ENCODE assay signal across 8 cellular contexts in genomic region chr2:199457147-199458016, GRCh38. TPM values are rescaled to one million over a fixed set of nuclear protein-coding genes. Genes with fewer than 3 reads are reported as not detected.
A peak's percentile ranks its signal among the peaks of the same experiment; 100 is the strongest.
DNase-seq lines count a peak whose midpoint lies in the region; ATAC-seq and TF ChIP-seq lines count a peak whose summit lies in the region.

Gene SATB2, minus strand, starts transcription at chr2:199457939. Its CDS starts 1,902 bp downstream, at chr2:199456037.

- peak within 1 kb of the TSS; percentile 29 for H2BK120ac ChIP-seq in mesenchymal stem cell (ENCODE audit: low read depth, low read length)

- ATAC-seq in CD8-positive, alpha-beta T cell = no peak
- ATAC-seq in Panc1 = peak; percentile 16
- no peak for ATAC-seq in GM21529 (IDR thresholded peaks at IDR 0.05; ENCODE audit: unreplicated experiment)

- H3K23ac ChIP-seq in mesenchymal stem cell (ENCODE audit: low read length in 2 of 2) = peak within 1 kb of the TSS in 1 of 2 experiments; percentile 79

- peaks cover 30% of the 10 kb centered on the region for H3K4me1 Mint-ChIP-seq in CD8-positive, alpha-beta T cell (ENCODE audit: low read depth)
- H3K4me1 Mint-ChIP-seq in chondrocyte (ENCODE audit: low read depth) = peaks cover 24% of the 10 kb centered on the region
- peaks cover 16% of the 10 kb centered on the region for H3K4me1 Mint-ChIP-seq in type B pancreatic cell (ENCODE audit: unreplicated experiment)

- peaks cover 57% of the 10 kb centered on the region for H3K27me3 Mint-ChIP-seq in CD8-positive, alpha-beta T cell (ENCODE audit: low read depth)
- H3K27me3 Mint-ChIP-seq in chondrocyte (ENCODE audit: low read depth) = peaks cover 14% of the 10 kb centered on the region
- H3K27me3 Mint-ChIP-seq in type B pancreatic cell = peaks cover 77% of the 10 kb centered on the region

- H3K79me1 ChIP-seq in mesenchymal stem cell (replicated peaks; ENCODE audit: low read length, poor library complexity, severe bottlenecking) = peaks cover 2% of the 10 kb centered on the region

- peaks cover 3% of the 10 kb centered on the region for H3K36me3 Mint-ChIP-seq in CD8-positive, alpha-beta T cell
- H3K36me3 Mint-ChIP-seq in chondrocyte (ENCODE audit: low read depth) = no peaks in the 10 kb centered on the region
- H3K36me3 Mint-ChIP-seq in type B pancreatic cell = no peaks in the 10 kb centered on the region

- peak in 1 of 7 experiments; percentile 21 for DNase-seq in CD8-positive, alpha-beta T cell
- peak; percentile 43 to 81 for DNase-seq in HAP-1 (ENCODE audit: low spot score in 2 of 2)
- DNase-seq in Panc1 (ENCODE audit: low read depth, low spot score) = no peak
- no peak for DNase-seq in chondrocyte (ENCODE audit: low spot score)
- DNase-seq in mesenchymal stem cell = peak; percentile 71
- DNase-seq in type B pancreatic cell (ENCODE audit: extremely low spot score, unreplicated experiment) = no peak
- DNase-seq in GDM1 (lab: John Stamatoyannopoulos, UW) = no peak

- in situ Hi-C loops in HAP-1 (cut with MboI; ENCODE audit: low sequenced_read_pairs) = no loop called here
- in situ Hi-C loops in Panc1 (cut with HindIII; ENCODE audit: low pct_unique_long_range_greater_than_20kb, low sequenced_read_pairs) = no loop called here

- peak within 1 kb of the TSS; percentile 46 for H4K91ac ChIP-seq in mesenchymal stem cell (ENCODE audit: low read length)

- no peaks in the 10 kb centered on the region for H3K36me3 ChIP-seq in CD8-positive, alpha-beta T cell (ENCODE audit: insufficient read depth, low read length)
- no peaks in the 10 kb centered on the region for H3K36me3 ChIP-seq in HAP-1 (replicated peaks)
- peaks cover 13% of the 10 kb centered on the region; the same call in 1 of the 2 replicates for H3K36me3 ChIP-seq in Panc1 (ENCODE audit: control insufficient read depth, insufficient read depth, low read length)
- no peaks in the 10 kb centered on the region for H3K36me3 ChIP-seq in mesenchymal stem cell (ENCODE audit: control insufficient read depth in 1 of 2, insufficient read depth in 2 of 2, low read depth in 1 of 2, low read length in 2 of 2)

- peak within 1 kb of the TSS; percentile 48 for H2BK15ac ChIP-seq in mesenchymal stem cell (ENCODE audit: low read depth, poor library complexity, severe bottlenecking)

- peaks cover 4% of the 10 kb centered on the region for H3K9me3 Mint-ChIP-seq in CD8-positive, alpha-beta T cell
- H3K9me3 Mint-ChIP-seq in chondrocyte (ENCODE audit: low read depth) (no peaks in the 10 kb centered on the region), type B pancreatic cell (no peaks in the 10 kb centered on the region)

- intact Hi-C loops in CD8-positive, alpha-beta T cell (cut with DNase I, micrococcal nuclease) = no loop called here
- intact Hi-C loops in Panc1 (cut with micrococcal nuclease; ENCODE audit: unreplicated experiment) = no loop called here

- peak within 1 kb of the TSS; percentile 100 for H3K4me2 ChIP-seq in mesenchymal stem cell (ENCODE audit: low read length, poor library complexity, severe bottlenecking)

- H3K9ac ChIP-seq in mesenchymal stem cell (ENCODE audit: low read length) = peak within 1 kb of the TSS; percentile 92

- H2BK12ac ChIP-seq in mesenchymal stem cell (ENCODE audit: low read length in 2 of 2) = peak within 1 kb of the TSS in 1 of 2 experiments; percentile 40

- under 1% methylated on average over 41 of the region's 61 CpGs for WGBS in mesenchymal stem cell

- H2AFZ ChIP-seq in mesenchymal stem cell (ENCODE audit: low read depth, low read length) = peak within 1 kb of the TSS; percentile 80

- no peak within 1 kb of the TSS for H3K27ac Mint-ChIP-seq in CD8-positive, alpha-beta T cell
- peak within 1 kb of the TSS; percentile 77 for H3K27ac Mint-ChIP-seq in chondrocyte (ENCODE audit: unreplicated experiment)
- H3K27ac Mint-ChIP-seq in type B pancreatic cell = peak within 1 kb of the TSS; percentile 79

- no peak within 1 kb of the TSS for H2AK5ac ChIP-seq in mesenchymal stem cell (ENCODE audit: low read length, severe bottlenecking)

- POLR2A ChIA-PET in CD8-positive, alpha-beta T cell (lab: Charles Lee) = no interaction called here
- POLR2A ChIA-PET in Panc1 (lab: Charles Lee) = no interaction called here

- TF ChIP-seq CTCF in CD8-positive, alpha-beta T cell (IDR thresholded peaks at IDR 0.05) = no peak
- TF ChIP-seq CTCF in Panc1 (IDR thresholded peaks at IDR 0.05) (no peak), chondrocyte (IDR thresholded peaks at IDR 0.05) (no peak), type B pancreatic cell (conservative IDR thresholded peaks at IDR 0.05) (no peak)

- peaks cover 49% of the 10 kb centered on the region for H3K27me3 ChIP-seq in CD8-positive, alpha-beta T cell (ENCODE audit: insufficient read depth, low read length)
- H3K27me3 ChIP-seq in HAP-1 (ENCODE audit: low read depth) (no peaks in the 10 kb centered on the region), Panc1 (ENCODE audit: control insufficient read depth, insufficient read depth, low read length) (no peaks in the 10 kb centered on the region), mesenchymal stem cell (ENCODE audit: control insufficient read depth in 1 of 2, insufficient read depth in 1 of 2, low read length in 2 of 2) (peaks cover 0 to 16% of the 10 kb centered on the region in 2 experiments)

- H3K14ac ChIP-seq in mesenchymal stem cell (ENCODE audit: low read length in 2 of 2) = no peak within 1 kb of the TSS

- no peak within 1 kb of the TSS for H2BK5ac ChIP-seq in mesenchymal stem cell (ENCODE audit: low read depth, low read length, poor library complexity, severe bottlenecking)

- no peaks in the 10 kb centered on the region for H3K9me3 ChIP-seq in CD8-positive, alpha-beta T cell (ENCODE audit: low read length)
- no peaks in the 10 kb centered on the region for H3K9me3 ChIP-seq in HAP-1
- no peaks in the 10 kb centered on the region for H3K9me3 ChIP-seq in Panc1 (ENCODE audit: control insufficient read depth, insufficient read depth, low read depth, low read length)
- no peaks in the 10 kb centered on the region for H3K9me3 ChIP-seq in mesenchymal stem cell (ENCODE audit: control insufficient read depth, low read length)

- H3K27ac ChIP-seq in CD8-positive, alpha-beta T cell (ENCODE audit: low read depth, low read length) = no peak within 1 kb of the TSS
- H3K27ac ChIP-seq in Panc1 (ENCODE audit: low read length) (peak within 1 kb of the TSS; percentile 99), mesenchymal stem cell (ENCODE audit: low read length, poor library complexity, severe bottlenecking) (no peak within 1 kb of the TSS)

- H4K8ac ChIP-seq in mesenchymal stem cell (ENCODE audit: low read length) = peak within 1 kb of the TSS; percentile 83

- H3K4me3 Mint-ChIP-seq in CD8-positive, alpha-beta T cell = peak within 1 kb of the TSS; percentile 94
- H3K4me3 Mint-ChIP-seq in chondrocyte (ENCODE audit: unreplicated experiment) (peak within 1 kb of the TSS; percentile 88), type B pancreatic cell (peak within 1 kb of the TSS; percentile 92)

- H3K4me1 ChIP-seq in CD8-positive, alpha-beta T cell (ENCODE audit: insufficient read depth, low read length) = peaks cover 27% of the 10 kb centered on the region
- peaks cover 24% of the 10 kb centered on the region for H3K4me1 ChIP-seq in HAP-1
- H3K4me1 ChIP-seq in Panc1 (ENCODE audit: control insufficient read depth, insufficient read depth, low read length) = peaks cover 28% of the 10 kb centered on the region
- H3K4me1 ChIP-seq in mesenchymal stem cell (ENCODE audit: control insufficient read depth, insufficient read depth, low read depth, low read length) = peaks cover 27% of the 10 kb centered on the region

- BruUV-seq in Panc1 (replicated peaks; lab: Mats Ljungman, UMichigan) = no TSS peak

- peak within 1 kb of the TSS in 1 of 2 experiments; percentile 37 for H3K4ac ChIP-seq in mesenchymal stem cell (ENCODE audit: low read depth in 1 of 2, low read length in 2 of 2)

- H3K4me3 ChIP-seq in CD8-positive, alpha-beta T cell (ENCODE audit: low read depth, low read length) = peak within 1 kb of the TSS; percentile 97
- peak within 1 kb of the TSS; percentile 73 for H3K4me3 ChIP-seq in HAP-1
- H3K4me3 ChIP-seq in Panc1 (ENCODE audit: low read depth in 2 of 2, low read length in 2 of 2) = peak within 1 kb of the TSS; percentile 68 to 94
- peak within 1 kb of the TSS; percentile 84 to 90 for H3K4me3 ChIP-seq in mesenchymal stem cell (ENCODE audit: insufficient read depth in 1 of 2, low read depth in 1 of 2, low read length in 2 of 2)

- CTCF ChIA-PET in CD8-positive, alpha-beta T cell (lab: Charles Lee) = no interaction called here
- CTCF ChIA-PET in Panc1 (lab: Charles Lee) = no interaction called here

- peak within 1 kb of the TSS; percentile 66 to 92 for H3K18ac ChIP-seq in mesenchymal stem cell (ENCODE audit: low read depth in 1 of 2, low read length in 2 of 2)

RNA-seq across cellular contexts. Expression of gene SATB2, which starts in this region (rescaled TPM):
- total RNA-seq in CD8-positive, alpha-beta T cell = not detected
- 43.2 TPM for total RNA-seq in Panc1 (2021; ENCODE audit: unreplicated experiment)
- 17.9 TPM for polyA plus RNA-seq in Panc1 (2012; ENCODE audit: insufficient read length)
- total RNA-seq in chondrocyte = 10.5 to 12.0 TPM (median 11.6 TPM) in 3 replicates
- 2.6 TPM for polyA plus RNA-seq in mesenchymal stem cell (2013, experiment 1 of 2)
- 2.3 TPM for polyA plus RNA-seq in mesenchymal stem cell (2013, experiment 2 of 2)
- 3.2 and 19.1 TPM in 2 replicates for total RNA-seq in type B pancreatic cell (ENCODE audit: low replicate concordance)

Comparison
In these comparisons a context has a peak if more than half of its experiments do, and no peak if none do; other contexts are left out.
1. DNase-seq: peak in HAP-1 (2 of 2) and mesenchymal stem cell (single experiment); none in Panc1 (single experiment), chondrocyte (single experiment), type B pancreatic cell (single experiment) and GDM1 (single experiment).
2. Peak in every context shown above with its lines, with median percentiles within 50 percentile points of each other: H3K4me3 ChIP-seq and H3K4me3 Mint-ChIP-seq.